In genomic region chr20:57878803-57879424, GRCh38 we compare ENCODE assay signal across 24 cellular contexts.
DNase-seq lines count a peak whose midpoint lies in the region; ATAC-seq and TF ChIP-seq lines count a peak whose summit lies in the region.
"Had no signal": no experiment of that assay in that cellular context is flagged by ENCODE, and none has a peak within 500 bp of the region (broad histone marks: within the 10 kb centered on the region; RNA-seq: fewer than 3 reads in every experiment).

No MANE protein-coding gene starts in this region.

- no peaks in the 10 kb centered on the region for H3K9me3 Mint-ChIP-seq in activated CD4-positive, alpha-beta memory T cell treated with anti-CD3 and anti-CD28 coated beads, Interleukin-2, amount 10 ng/mL, durations not matched to agents 7 days and 5 days
- H3K9me3 Mint-ChIP-seq in activated CD4-positive, alpha-beta memory T cell treated with anti-CD3 and anti-CD28 coated beads for 36 hours: no peaks in the 10 kb centered on the region
- H3K9me3 Mint-ChIP-seq in chondrocyte (ENCODE audit: low read depth) (no peaks in the 10 kb centered on the region), nephron progenitor cell (no peaks in the 10 kb centered on the region)
- H3K9me3 Mint-ChIP-seq: CD8-positive, alpha-beta T cell; H9; IgD-negative memory B cell had no signal

- POLR2A ChIA-PET in activated CD4-positive, alpha-beta memory T cell treated with anti-CD3 and anti-CD28 coated beads, Interleukin-2, amount 10 ng/mL, durations not matched to agents 7 days and 5 days (lab: Charles Lee): no interaction called here
- POLR2A ChIA-PET in activated CD4-positive, alpha-beta memory T cell treated with anti-CD3 and anti-CD28 coated beads for 36 hours (lab: Charles Lee): no interaction called here

- no peaks in the 10 kb centered on the region for H3K36me3 ChIP-seq in H7 (replicated peaks; ENCODE audit: control insufficient read depth, insufficient read depth, low read length)

- H3K27me3 ChIP-seq in H7 (ENCODE audit: control insufficient read depth, insufficient read depth, low read length): no peaks in the 10 kb centered on the region

- ATAC-seq in omental fat pad (ENCODE audit: low FRiP score): no peak
- ATAC-seq in HG03354 (IDR thresholded peaks at IDR 0.05; ENCODE audit: poor library complexity, severe bottlenecking, unreplicated experiment): no peak
- ATAC-seq: CD8-positive, alpha-beta T cell; GM12878; Panc1 had no signal

- H3K36me3 Mint-ChIP-seq in activated CD4-positive, alpha-beta memory T cell treated with anti-CD3 and anti-CD28 coated beads, Interleukin-2, amount 10 ng/mL, durations not matched to agents 7 days and 5 days (ENCODE audit: low read depth): no peaks in the 10 kb centered on the region
- no peaks in the 10 kb centered on the region for H3K36me3 Mint-ChIP-seq in activated CD4-positive, alpha-beta memory T cell treated with anti-CD3 and anti-CD28 coated beads for 36 hours
- H3K36me3 Mint-ChIP-seq in chondrocyte (ENCODE audit: low read depth): no peaks in the 10 kb centered on the region
- no peaks in the 10 kb centered on the region for H3K36me3 Mint-ChIP-seq in nephron progenitor cell (ENCODE audit: low read depth)
- H3K36me3 Mint-ChIP-seq: CD8-positive, alpha-beta T cell; IgD-negative memory B cell had no signal

- DNase-seq in activated CD4-positive, alpha-beta memory T cell treated with anti-CD3 and anti-CD28 coated beads, Interleukin-2, amount 10 ng/mL, durations not matched to agents 7 days and 5 days: peak; percentile 13
- DNase-seq in activated CD4-positive, alpha-beta memory T cell treated with anti-CD3 and anti-CD28 coated beads for 36 hours: no peak
- DNase-seq in H7 (peak; percentile 2), chondrocyte (ENCODE audit: low spot score) (no peak), nephron progenitor cell (no peak), omental fat pad (ENCODE audit: low spot score) (no peak)
- no peak for DNase-seq in effector CD4-positive, alpha-beta T cell
- DNase-seq: 8988T, C1 segment of cervical spinal cord, DND-41, H9, Karpas-422, MV-4-11, NCI-H1105 treated with DMSO at 0.1 percent for 48 hours, NCI-H2029 treated with DMSO at 0.1 percent for 48 hours, NCI-H2171, NCI-H345, NCI-H524 treated with DMSO at 0.1 percent for 48 hours, NCI-H82 had no signal

- intact Hi-C loops in activated CD4-positive, alpha-beta memory T cell treated with anti-CD3 and anti-CD28 coated beads for 36 hours (cut with micrococcal nuclease): no loop called here

- H3K4me3 Mint-ChIP-seq in activated CD4-positive, alpha-beta memory T cell treated with anti-CD3 and anti-CD28 coated beads, Interleukin-2, amount 10 ng/mL, durations not matched to agents 7 days and 5 days: no peak overlapping the region
- H3K4me3 Mint-ChIP-seq in activated CD4-positive, alpha-beta memory T cell treated with anti-CD3 and anti-CD28 coated beads for 36 hours: no peak overlapping the region
- H3K4me3 Mint-ChIP-seq in chondrocyte (ENCODE audit: unreplicated experiment) (no peak overlapping the region), nephron progenitor cell (no peak overlapping the region)
- H3K4me3 Mint-ChIP-seq: CD8-positive, alpha-beta T cell; H9; IgD-negative memory B cell had no signal

- no peak overlapping the region for H3K27ac Mint-ChIP-seq in activated CD4-positive, alpha-beta memory T cell treated with anti-CD3 and anti-CD28 coated beads, Interleukin-2, amount 10 ng/mL, durations not matched to agents 7 days and 5 days
- H3K27ac Mint-ChIP-seq in activated CD4-positive, alpha-beta memory T cell treated with anti-CD3 and anti-CD28 coated beads for 36 hours: no peak overlapping the region
- H3K27ac Mint-ChIP-seq in chondrocyte (ENCODE audit: unreplicated experiment) (peak overlapping the region; percentile 91), nephron progenitor cell (peak overlapping the region; percentile 72)
- H3K27ac Mint-ChIP-seq: CD8-positive, alpha-beta T cell; H9; IgD-negative memory B cell had no signal

- no peaks in the 10 kb centered on the region for H3K4me1 Mint-ChIP-seq in activated CD4-positive, alpha-beta memory T cell treated with anti-CD3 and anti-CD28 coated beads, Interleukin-2, amount 10 ng/mL, durations not matched to agents 7 days and 5 days
- no peaks in the 10 kb centered on the region for H3K4me1 Mint-ChIP-seq in activated CD4-positive, alpha-beta memory T cell treated with anti-CD3 and anti-CD28 coated beads for 36 hours (ENCODE audit: low read depth)
- H3K4me1 Mint-ChIP-seq in chondrocyte (ENCODE audit: low read depth) (peaks cover 62% of the 10 kb centered on the region), nephron progenitor cell (peaks cover 57% of the 10 kb centered on the region)
- H3K4me1 Mint-ChIP-seq: IgD-negative memory B cell had no signal

- peaks cover 4% of the 10 kb centered on the region for H3K27me3 Mint-ChIP-seq in activated CD4-positive, alpha-beta memory T cell treated with anti-CD3 and anti-CD28 coated beads, Interleukin-2, amount 10 ng/mL, durations not matched to agents 7 days and 5 days
- H3K27me3 Mint-ChIP-seq in activated CD4-positive, alpha-beta memory T cell treated with anti-CD3 and anti-CD28 coated beads for 36 hours: peaks cover 1% of the 10 kb centered on the region
- no peaks in the 10 kb centered on the region for H3K27me3 Mint-ChIP-seq in chondrocyte (ENCODE audit: low read depth)
- H3K27me3 Mint-ChIP-seq in nephron progenitor cell (ENCODE audit: low read depth, poor library complexity): peaks cover 20% of the 10 kb centered on the region

- TF ChIP-seq CTCF in chondrocyte (IDR thresholded peaks at IDR 0.05) (no peak), nephron progenitor cell (IDR thresholded peaks at IDR 0.05) (no peak), omental fat pad (IDR thresholded peaks at IDR 0.05) (no peak)

- no peak overlapping the region for H3K4me3 ChIP-seq in H7 (ENCODE audit: insufficient read depth, low read depth, low read length)
- H3K4me3 ChIP-seq: GM12878 had no signal

- CTCF ChIA-PET in activated CD4-positive, alpha-beta memory T cell treated with anti-CD3 and anti-CD28 coated beads, Interleukin-2, amount 10 ng/mL, durations not matched to agents 7 days and 5 days (lab: Charles Lee): interaction anchor here (1.3 kb wide), 1 partner anchor 256 kb away, joined by 3 read pairs; no protein-coding TSS in a partner anchor
- CTCF ChIA-PET in activated CD4-positive, alpha-beta memory T cell treated with anti-CD3 and anti-CD28 coated beads for 36 hours (lab: Charles Lee): no interaction called here

Comparison
In these comparisons a context has a peak if more than half of its experiments do, and no peak if none do; other contexts are left out.
1. DNase-seq: peak in activated CD4-positive, alpha-beta memory T cell treated with anti-CD3 and anti-CD28 coated beads, Interleukin-2, amount 10 ng/mL, durations not matched to agents 7 days and 5 days (single experiment) and H7 (single experiment); none in activated CD4-positive, alpha-beta memory T cell treated with anti-CD3 and anti-CD28 coated beads for 36 hours (single experiment), chondrocyte (single experiment), nephron progenitor cell (single experiment), effector CD4-positive, alpha-beta T cell (single experiment) and omental fat pad (single experiment).
2. H3K27ac Mint-ChIP-seq: peak in chondrocyte (single experiment) and nephron progenitor cell (single experiment); none in activated CD4-positive, alpha-beta memory T cell treated with anti-CD3 and anti-CD28 coated beads, Interleukin-2, amount 10 ng/mL, durations not matched to agents 7 days and 5 days (single experiment) and activated CD4-positive, alpha-beta memory T cell treated with anti-CD3 and anti-CD28 coated beads for 36 hours (single experiment).